ENCODE assay signal across 8 cellular contexts in genomic region chr16:79089735-79090284, GRCh38.
DNase-seq lines count a peak whose midpoint lies in the region; ATAC-seq and TF ChIP-seq lines count a peak whose summit lies in the region.

No MANE protein-coding gene starts in this region.

- ATAC-seq in GM19467 (IDR thresholded peaks at IDR 0.05; ENCODE audit: unreplicated experiment), result peak; percentile 46
- peak; percentile 70 for ATAC-seq in central memory CD8-positive, alpha-beta T cell (replicated peaks; ENCODE audit: extremely low read depth, poor library complexity, severe bottlenecking)

- no TSS peak for BruUV-seq in MCF 10A (replicated peaks; lab: Mats Ljungman, UMichigan)

- POLR2A ChIA-PET in MCF 10A (lab: Yijun Ruan, JAX), result no interaction called here
- POLR2A ChIA-PET in GM10248 (lab: Yijun Ruan, JAX), result no interaction called here

- CTCF ChIA-PET in MCF 10A (lab: Yijun Ruan, JAX) (interaction anchor here (0.6 kb wide), 1 partner anchor 505 kb away, joined by 3 read pairs; no protein-coding TSS in a partner anchor), GM10248 (lab: Yijun Ruan, JAX) (no interaction called here)

- H3K27me3 Mint-ChIP-seq in central memory CD8-positive, alpha-beta T cell, result no peaks in the 10 kb centered on the region
- H3K27me3 Mint-ChIP-seq in MCF 10A (ENCODE audit: insufficient read depth, unreplicated experiment), result peaks cover 9% of the 10 kb centered on the region

- H3K4me3 Mint-ChIP-seq in central memory CD8-positive, alpha-beta T cell, result peak overlapping the region; percentile 70
- H3K4me3 Mint-ChIP-seq in MCF 10A (ENCODE audit: unreplicated experiment), result no peak overlapping the region

- peaks cover 47% of the 10 kb centered on the region for H3K4me1 Mint-ChIP-seq in central memory CD8-positive, alpha-beta T cell
- no peaks in the 10 kb centered on the region for H3K4me1 Mint-ChIP-seq in MCF 10A (ENCODE audit: insufficient read depth, unreplicated experiment)

- TF ChIP-seq CTCF in MCF 10A (IDR thresholded peaks at IDR 0.05; ENCODE audit: unreplicated experiment) (no peak), GM10248 (IDR thresholded peaks at IDR 0.05; ENCODE audit: control extremely low read depth, extremely low read depth, low read depth, missing control alignments) (no peak)

- DNase-seq in SKM-1 treated with dmso at 0.1 percent for 144 hours (lab: John Stamatoyannopoulos, UW; ENCODE audit: unreplicated experiment) (peak; percentile 80), ureter (ENCODE audit: low spot score) (no peak), MCF 10A (ENCODE audit: unreplicated experiment) (no peak), GM10248 (ENCODE audit: extremely low spot score) (no peak), cerebellum (ENCODE audit: low spot score) (no peak)
- DNase-seq in central memory CD8-positive, alpha-beta T cell (ENCODE audit: low spot score in 2 of 2), result peak in 1 of 2 donors; percentile 27
- DNase-seq in stimulated activated CD8-positive, alpha-beta memory T cell treated with anti-CD3 and anti-CD28 coated beads, Interleukin-15, amount 100 ng/mL, for 4 hours (ENCODE audit: low read depth in 2 of 2), result peak; percentile 16 to 52

- peaks cover 5% of the 10 kb centered on the region for H3K36me3 Mint-ChIP-seq in central memory CD8-positive, alpha-beta T cell (ENCODE audit: insufficient read depth)
- no peaks in the 10 kb centered on the region for H3K36me3 Mint-ChIP-seq in MCF 10A (ENCODE audit: insufficient read depth, unreplicated experiment)

- no peaks in the 10 kb centered on the region for H3K9me3 Mint-ChIP-seq in central memory CD8-positive, alpha-beta T cell
- H3K9me3 Mint-ChIP-seq in MCF 10A (ENCODE audit: unreplicated experiment), result no peaks in the 10 kb centered on the region

- intact Hi-C loops in MCF 10A (cut with micrococcal nuclease), result no loop called here

- peak overlapping the region; percentile 88 for H3K27ac Mint-ChIP-seq in central memory CD8-positive, alpha-beta T cell (ENCODE audit: low read depth)
- no peak overlapping the region for H3K27ac Mint-ChIP-seq in MCF 10A (ENCODE audit: low read depth, unreplicated experiment)

Comparison
In these comparisons a context has a peak if more than half of its experiments do, and no peak if none do; other contexts are left out.
1. DNase-seq: peak in SKM-1 treated with dmso at 0.1 percent for 144 hours (single experiment) and stimulated activated CD8-positive, alpha-beta memory T cell treated with anti-CD3 and anti-CD28 coated beads, Interleukin-15, amount 100 ng/mL, for 4 hours (2 of 2); none in ureter (single experiment), MCF 10A (single experiment), GM10248 (single experiment) and cerebellum (single experiment).